In the genomic region with DNA sequence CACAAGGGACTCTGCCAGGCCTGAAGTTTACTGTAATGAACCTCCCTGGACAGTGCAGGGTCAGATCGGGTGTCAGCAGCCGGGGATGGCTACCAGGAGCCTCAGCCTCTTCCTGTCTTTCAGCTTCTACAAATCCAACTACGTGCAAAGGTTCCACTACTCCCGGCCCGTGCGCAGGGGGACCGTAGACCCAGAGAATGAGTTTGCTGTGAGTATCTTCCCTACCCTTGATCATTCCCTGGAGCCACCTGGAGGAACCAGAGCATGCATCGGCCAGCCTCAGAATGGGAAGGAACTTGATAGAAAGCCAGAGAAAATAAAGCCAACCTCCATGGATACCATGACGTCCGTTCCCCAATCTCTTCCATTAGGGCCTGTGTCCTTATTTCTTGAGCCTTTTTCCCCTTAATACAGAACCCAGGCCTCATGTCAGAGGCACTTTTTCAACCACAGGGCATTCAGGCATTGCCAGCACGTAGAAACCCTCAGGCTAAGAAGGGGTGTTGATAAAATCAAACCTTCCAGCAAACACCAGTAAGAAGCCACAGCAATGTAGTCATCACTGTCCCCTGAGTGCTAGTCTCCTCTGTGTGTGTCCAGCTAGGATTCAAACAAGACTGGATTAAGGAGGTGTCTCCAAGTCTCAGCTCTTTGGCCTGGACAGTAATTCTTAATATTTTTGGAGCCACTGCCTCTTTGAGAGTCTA, we compare ENCODE assay signal across 24 cellular contexts. TPM values are rescaled to one million over a fixed set of nuclear protein-coding genes. Genes with fewer than 3 reads are reported as not detected.
DNase-seq lines count a peak whose midpoint lies in the region; ATAC-seq and TF ChIP-seq lines count a peak whose summit lies in the region.
"Had no signal": no experiment of that assay in that cellular context is flagged by ENCODE, and none has a peak within 500 bp of the region (broad histone marks: within the 10 kb centered on the region; RNA-seq: fewer than 3 reads in every experiment).

No MANE protein-coding gene starts in this region.

- no peak for ATAC-seq in PC-3
- ATAC-seq: A549; CD8-positive, alpha-beta T cell; HCT116; HepG2 had no signal

- H2BK5ac ChIP-seq in trophoblast cell (ENCODE audit: low read depth, low read length, poor library complexity): no peak overlapping the region

- H3K9ac ChIP-seq in PC-3 (ENCODE audit: low read length) (no peak overlapping the region), trophoblast cell (ENCODE audit: low read length) (no peak overlapping the region)
- H3K9ac ChIP-seq: BLaER1 treated with 17β-estradiol and CSF1 and Interleukin-3, amounts not matched to agents 10 nM and 100 nM had no signal

- H3K18ac ChIP-seq in trophoblast cell (ENCODE audit: low read length): no peak overlapping the region

- H4K8ac ChIP-seq in trophoblast cell (ENCODE audit: low read depth, low read length): no peak overlapping the region

- no peak for TF ChIP-seq CTCF in PC-3 (conservative IDR thresholded peaks at IDR 0.05; ENCODE audit: low read depth, low read length)

- POLR2A ChIA-PET in PC-3 (lab: Charles Lee; ENCODE audit: unreplicated experiment): no interaction called here

- H2AFZ ChIP-seq in PC-3 (ENCODE audit: low read length): no peak overlapping the region
- H2AFZ ChIP-seq in trophoblast cell (ENCODE audit: insufficient read depth, low read length, poor library complexity): no peak overlapping the region

- no peak overlapping the region for H3K23ac ChIP-seq in trophoblast cell (ENCODE audit: low read length)

- no peak overlapping the region for H2BK12ac ChIP-seq in trophoblast cell (ENCODE audit: low read length)

- no peaks in the 10 kb centered on the region for H3K79me1 ChIP-seq in trophoblast cell (ENCODE audit: low read length)

- H3K4ac ChIP-seq in trophoblast cell (ENCODE audit: low read depth, low read length): no peak overlapping the region

- H3K79me2 ChIP-seq in PC-3 (ENCODE audit: low read length) (no peaks in the 10 kb centered on the region), trophoblast cell (ENCODE audit: control insufficient read depth, insufficient read depth, low read length, poor library complexity) (no peaks in the 10 kb centered on the region)

- H3K4me2 ChIP-seq in PC-3 (ENCODE audit: low read length): no peak overlapping the region
- no peak overlapping the region for H3K4me2 ChIP-seq in trophoblast cell (ENCODE audit: low read length)
- H3K4me2 ChIP-seq: A549; BLaER1 treated with 17β-estradiol and CSF1 and Interleukin-3, amounts not matched to agents 10 nM and 100 nM had no signal

- WGBS in trophoblast cell (ENCODE audit: extremely low coverage, insufficient coverage, insufficient read length): no CpG with 5 or more reads among the region's 11 CpGs

- H3K4me3 ChIP-seq in PC-3 (ENCODE audit: low read length): no peak overlapping the region
- H3K4me3 ChIP-seq in trophoblast cell (ENCODE audit: low read depth, low read length): no peak overlapping the region
- H3K4me3 ChIP-seq: A549; BLaER1 treated with 17β-estradiol and CSF1 and Interleukin-3, amounts not matched to agents 10 nM and 100 nM; SJSA1 had no signal

- H3K14ac ChIP-seq in trophoblast cell (ENCODE audit: low read length): no peak overlapping the region

- H3F3A ChIP-seq in PC-3 (ENCODE audit: low read length, unreplicated experiment): no peaks in the 10 kb centered on the region

- no peaks in the 10 kb centered on the region for H3K9me3 ChIP-seq in PC-3 (ENCODE audit: low read length)
- H3K9me3 ChIP-seq in trophoblast cell (ENCODE audit: insufficient read depth, low read depth, low read length): no peaks in the 10 kb centered on the region
- H3K9me3 ChIP-seq: SJSA1 had no signal

- H3K27me3 ChIP-seq in PC-3 (ENCODE audit: low read length) (no peaks in the 10 kb centered on the region), trophoblast cell (ENCODE audit: insufficient read depth, low read length) (no peaks in the 10 kb centered on the region)
- H3K27me3 ChIP-seq: BLaER1 treated with 17β-estradiol and CSF1 and Interleukin-3, amounts not matched to agents 10 nM and 100 nM had no signal

- H2AK5ac ChIP-seq in trophoblast cell (ENCODE audit: low read length): no peak overlapping the region

- no peak overlapping the region for H4K91ac ChIP-seq in trophoblast cell (ENCODE audit: low read depth, low read length)

- no TSS peak for BruUV-seq in PC-3 (replicated peaks; lab: Mats Ljungman, UMichigan)

- intact Hi-C loops in PC-3 (cut with micrococcal nuclease): no loop called here

- H3K4me1 ChIP-seq in PC-3 (ENCODE audit: insufficient read depth, low read length) (no peaks in the 10 kb centered on the region), trophoblast cell (ENCODE audit: control insufficient read depth in 1 of 2, insufficient read depth in 2 of 2, low read length in 2 of 2) (peaks cover 4 to 5% of the 10 kb centered on the region in 2 experiments)
- H3K4me1 ChIP-seq: A549; BLaER1 treated with 17β-estradiol and CSF1 and Interleukin-3, amounts not matched to agents 10 nM and 100 nM; SJSA1 had no signal

- H3K36me3 ChIP-seq in PC-3 (ENCODE audit: low read depth, low read length): no peaks in the 10 kb centered on the region
- H3K36me3 ChIP-seq in trophoblast cell (ENCODE audit: control insufficient read depth in 1 of 2, insufficient read depth in 2 of 2, low read length in 2 of 2): no peaks in the 10 kb centered on the region
- H3K36me3 ChIP-seq: SJSA1 had no signal

- no peak overlapping the region for H2BK120ac ChIP-seq in trophoblast cell (ENCODE audit: insufficient read depth, low read length, poor library complexity)

- DNase-seq in EL: peak; percentile 37
- DNase-seq in PC-3: peak; percentile 8
- DNase-seq in islet precursor cell: peak; percentile 72
- DNase-seq in trophoblast cell: peak; percentile 62 to 91
- DNase-seq in NCI-H1436 (lab: John Stamatoyannopoulos, UW): no peak
- no peak for DNase-seq in DMS114 treated with DMSO at 0.1 percent for 48 hours (lab: John Stamatoyannopoulos, UW; ENCODE audit: unreplicated experiment)
- DNase-seq in activated CD4-positive, alpha-beta T cell treated with anti-CD3 and anti-CD28 coated beads, Interleukin-2, amount 50 U/mL, for 4 hours: no peak
- no peak for DNase-seq in SW 1271 (lab: John Stamatoyannopoulos, UW)
- DNase-seq: Calu3; CD8-positive, alpha-beta T cell; GDM1; GOT3; KBM-7; MV-4-11; NCI-H187; NCI-H2107; NCI-H510A treated with DMSO at 0.1 percent for 48 hours; NCI-H82; OCI-M1 had no signal

- H4K12ac ChIP-seq in trophoblast cell (ENCODE audit: low read depth, low read length): no peak overlapping the region

- H3K27ac ChIP-seq in PC-3 (ENCODE audit: low read length) (no peak overlapping the region), trophoblast cell (ENCODE audit: low read depth, low read length) (no peak overlapping the region)
- H3K27ac ChIP-seq: A549; BLaER1 treated with 17β-estradiol and CSF1 and Interleukin-3, amounts not matched to agents 10 nM and 100 nM; SJSA1 had no signal

- CTCF ChIA-PET in PC-3 (lab: Charles Lee): no interaction called here

- no peaks in the 10 kb centered on the region for H3K9me2 ChIP-seq in PC-3 (replicated peaks; ENCODE audit: low read length)

- H4K20me1 ChIP-seq in PC-3 (ENCODE audit: low read length): no peaks in the 10 kb centered on the region
- H4K20me1 ChIP-seq: BLaER1 treated with 17β-estradiol and CSF1 and Interleukin-3, amounts not matched to agents 10 nM and 100 nM had no signal

RNA-seq across cellular contexts. Expression of gene FOXI1, which starts 49.0 kb away (rescaled TPM):
- total RNA-seq in PC-3 (2014; rRNA removed): not detected in 2 replicates
- 0.08 and 0.16 TPM in 2 replicates for polyA plus RNA-seq in trophoblast cell (2013)
- total RNA-seq: Calu3; CD8-positive, alpha-beta T cell; HepG2; SJSA1 had no signal
- polyA plus RNA-seq: A549, HepG2 had no signal

Comparison
In these comparisons a context has a peak if more than half of its experiments do, and no peak if none do; other contexts are left out.
1. DNase-seq: peak in EL (single experiment), PC-3 (single experiment), islet precursor cell (single experiment) and trophoblast cell (2 of 2); none in NCI-H1436 (single experiment), DMS114 treated with DMSO at 0.1 percent for 48 hours (single experiment), activated CD4-positive, alpha-beta T cell treated with anti-CD3 and anti-CD28 coated beads, Interleukin-2, amount 50 U/mL, for 4 hours (0 of 2) and SW 1271 (0 of 2).